In the genomic region with DNA sequence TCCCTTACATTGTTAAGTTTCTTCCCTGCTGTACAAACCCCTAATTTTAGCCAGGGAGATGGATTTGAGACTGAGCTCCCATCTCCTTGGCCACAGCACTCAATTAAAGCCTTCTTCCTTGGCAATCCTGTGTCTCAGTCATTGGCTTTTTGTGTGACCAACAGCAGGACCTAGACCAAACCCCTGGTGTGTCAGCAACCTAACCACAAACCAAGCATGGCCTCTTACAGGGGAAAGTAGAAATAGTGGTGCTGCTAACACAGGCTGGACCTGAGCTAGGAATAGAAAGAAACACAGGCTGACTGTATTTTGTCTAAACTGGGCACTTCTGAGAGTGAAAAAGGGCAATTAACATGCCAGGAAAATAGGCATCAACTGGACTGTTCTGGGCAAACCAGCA, we compare ENCODE assay signal across 1 cellular context.
A peak's percentile ranks its signal among the peaks of the same experiment; 100 is the strongest.
TF ChIP-seq lines count a peak whose summit lies in the region.

No MANE protein-coding gene starts in this region.

TF ChIP-seq in GM12878, 131 proteins besides CTCF, POLR2A, EP300 and RAD21 (continued from another document and continues in another):
- TF ChIP-seq, protein P1, sequence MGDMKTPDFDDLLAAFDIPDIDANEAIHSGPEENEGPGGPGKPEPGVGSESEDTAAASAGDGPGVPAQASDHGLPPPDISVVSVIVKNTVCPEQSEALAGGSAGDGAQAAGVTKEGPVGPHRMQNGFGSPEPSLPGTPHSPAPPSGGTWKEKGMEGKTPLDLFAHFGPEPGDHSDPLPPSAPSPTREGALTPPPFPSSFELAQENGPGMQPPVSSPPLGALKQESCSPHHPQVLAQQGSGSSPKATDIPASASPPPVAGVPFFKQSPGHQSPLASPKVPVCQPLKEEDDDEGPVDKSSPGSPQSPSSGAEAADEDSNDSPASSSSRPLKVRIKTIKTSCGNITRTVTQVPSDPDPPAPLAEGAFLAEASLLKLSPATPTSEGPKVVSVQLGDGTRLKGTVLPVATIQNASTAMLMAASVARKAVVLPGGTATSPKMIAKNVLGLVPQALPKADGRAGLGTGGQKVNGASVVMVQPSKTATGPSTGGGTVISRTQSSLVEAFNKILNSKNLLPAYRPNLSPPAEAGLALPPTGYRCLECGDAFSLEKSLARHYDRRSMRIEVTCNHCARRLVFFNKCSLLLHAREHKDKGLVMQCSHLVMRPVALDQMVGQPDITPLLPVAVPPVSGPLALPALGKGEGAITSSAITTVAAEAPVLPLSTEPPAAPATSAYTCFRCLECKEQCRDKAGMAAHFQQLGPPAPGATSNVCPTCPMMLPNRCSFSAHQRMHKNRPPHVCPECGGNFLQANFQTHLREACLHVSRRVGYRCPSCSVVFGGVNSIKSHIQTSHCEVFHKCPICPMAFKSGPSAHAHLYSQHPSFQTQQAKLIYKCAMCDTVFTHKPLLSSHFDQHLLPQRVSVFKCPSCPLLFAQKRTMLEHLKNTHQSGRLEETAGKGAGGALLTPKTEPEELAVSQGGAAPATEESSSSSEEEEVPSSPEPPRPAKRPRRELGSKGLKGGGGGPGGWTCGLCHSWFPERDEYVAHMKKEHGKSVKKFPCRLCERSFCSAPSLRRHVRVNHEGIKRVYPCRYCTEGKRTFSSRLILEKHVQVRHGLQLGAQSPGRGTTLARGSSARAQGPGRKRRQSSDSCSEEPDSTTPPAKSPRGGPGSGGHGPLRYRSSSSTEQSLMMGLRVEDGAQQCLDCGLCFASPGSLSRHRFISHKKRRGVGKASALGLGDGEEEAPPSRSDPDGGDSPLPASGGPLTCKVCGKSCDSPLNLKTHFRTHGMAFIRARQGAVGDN (IDR thresholded peaks at IDR 0.05) = peak; percentile 65
- TF ChIP-seq, protein P2, sequence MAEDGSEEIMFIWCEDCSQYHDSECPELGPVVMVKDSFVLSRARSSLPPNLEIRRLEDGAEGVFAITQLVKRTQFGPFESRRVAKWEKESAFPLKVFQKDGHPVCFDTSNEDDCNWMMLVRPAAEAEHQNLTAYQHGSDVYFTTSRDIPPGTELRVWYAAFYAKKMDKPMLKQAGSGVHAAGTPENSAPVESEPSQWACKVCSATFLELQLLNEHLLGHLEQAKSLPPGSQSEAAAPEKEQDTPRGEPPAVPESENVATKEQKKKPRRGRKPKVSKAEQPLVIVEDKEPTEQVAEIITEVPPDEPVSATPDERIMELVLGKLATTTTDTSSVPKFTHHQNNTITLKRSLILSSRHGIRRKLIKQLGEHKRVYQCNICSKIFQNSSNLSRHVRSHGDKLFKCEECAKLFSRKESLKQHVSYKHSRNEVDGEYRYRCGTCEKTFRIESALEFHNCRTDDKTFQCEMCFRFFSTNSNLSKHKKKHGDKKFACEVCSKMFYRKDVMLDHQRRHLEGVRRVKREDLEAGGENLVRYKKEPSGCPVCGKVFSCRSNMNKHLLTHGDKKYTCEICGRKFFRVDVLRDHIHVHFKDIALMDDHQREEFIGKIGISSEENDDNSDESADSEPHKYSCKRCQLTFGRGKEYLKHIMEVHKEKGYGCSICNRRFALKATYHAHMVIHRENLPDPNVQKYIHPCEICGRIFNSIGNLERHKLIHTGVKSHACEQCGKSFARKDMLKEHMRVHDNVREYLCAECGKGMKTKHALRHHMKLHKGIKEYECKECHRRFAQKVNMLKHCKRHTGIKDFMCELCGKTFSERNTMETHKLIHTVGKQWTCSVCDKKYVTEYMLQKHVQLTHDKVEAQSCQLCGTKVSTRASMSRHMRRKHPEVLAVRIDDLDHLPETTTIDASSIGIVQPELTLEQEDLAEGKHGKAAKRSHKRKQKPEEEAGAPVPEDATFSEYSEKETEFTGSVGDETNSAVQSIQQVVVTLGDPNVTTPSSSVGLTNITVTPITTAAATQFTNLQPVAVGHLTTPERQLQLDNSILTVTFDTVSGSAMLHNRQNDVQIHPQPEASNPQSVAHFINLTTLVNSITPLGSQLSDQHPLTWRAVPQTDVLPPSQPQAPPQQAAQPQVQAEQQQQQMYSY (CRISPR knock-in tag; IDR thresholded peaks at IDR 0.05) = no peak
- TF ChIP-seq ZZZ3 (IDR thresholded peaks at IDR 0.05; ENCODE audit: control insufficient read depth, insufficient read length, low read depth) (no peak), STAT1 (conservative IDR thresholded peaks at IDR 0.05) (no peak), MEF2A (IDR thresholded peaks at IDR 0.05; ENCODE audit: insufficient read depth, low read depth, low read length) (0 out of 2 replicates have a peak, but pooled peaks have one; percentile 46), MXI1 (IDR thresholded peaks at IDR 0.05; ENCODE audit: low read depth, low read length) (no peak), YY1 (IDR thresholded peaks at IDR 0.05; ENCODE audit: low read depth, low read length) (peak; percentile 79), BHLHE40 (IDR thresholded peaks at IDR 0.05; ENCODE audit: borderline replicate concordance in 1 of 2, low read depth in 2 of 2, low read length in 1 of 2) (peak in 1 of 2 experiments; percentile 42; a peak in 1 of 4 replicates), BACH1 (IDR thresholded peaks at IDR 0.05; ENCODE audit: borderline replicate concordance) (peak; percentile 36; the same call in 1 of the 2 replicates), TCF7 (IDR thresholded peaks at IDR 0.05; ENCODE audit: borderline replicate concordance) (no peak), BMI1 (IDR thresholded peaks at IDR 0.05; ENCODE audit: borderline replicate concordance) (no peak), NR2F1 (conservative IDR thresholded peaks at IDR 0.05) (no peak), NBN (IDR thresholded peaks at IDR 0.05) (no peak), CEBPB (IDR thresholded peaks at IDR 0.05; ENCODE audit: borderline replicate concordance in 1 of 2, low read depth in 2 of 2, low read length in 2 of 2) (no peak), ASH2L (IDR thresholded peaks at IDR 0.05; ENCODE audit: borderline replicate concordance, low read depth) (no peak), HDAC6 (IDR thresholded peaks at IDR 0.05; ENCODE audit: unreplicated experiment) (no peak), RCOR1 (conservative IDR thresholded peaks at IDR 0.05; ENCODE audit: low read depth, low read length) (no peak), FOXM1 (IDR thresholded peaks at IDR 0.05; ENCODE audit: low read depth, low read length) (no peak), FOS (IDR thresholded peaks at IDR 0.05; ENCODE audit: borderline replicate concordance, extremely low read depth, insufficient read length) (no peak), ESRRA (IDR thresholded peaks at IDR 0.05; ENCODE audit: low read length) (no peak), LARP7 (IDR thresholded peaks at IDR 0.05) (no peak), CBX5 (IDR thresholded peaks at IDR 0.05; ENCODE audit: low read depth) (peak; percentile 44; the same call in 1 of the 2 replicates), CREM (IDR thresholded peaks at IDR 0.05; ENCODE audit: low read depth) (peak; percentile 61; the same call in 1 of the 2 replicates), CREB1 (IDR thresholded peaks at IDR 0.05; ENCODE audit: low read depth) (peak; percentile 35; the same call in 1 of the 2 replicates), CHD1 (IDR thresholded peaks at IDR 0.05; ENCODE audit: low read depth, low read length) (no peak), SP1 (IDR thresholded peaks at IDR 0.05; ENCODE audit: low read depth, low read length) (no peak), TARDBP (IDR thresholded peaks at IDR 0.05; ENCODE audit: borderline replicate concordance) (no peak), IKZF2 (IDR thresholded peaks at IDR 0.05) (peak; percentile 70 to 77), NFIC (IDR thresholded peaks at IDR 0.05; ENCODE audit: low read depth, low read length) (0 out of 2 replicates have a peak, but pooled peaks have one; percentile 37), CBFB (IDR thresholded peaks at IDR 0.05; ENCODE audit: low read depth) (peak; percentile 86), PML (IDR thresholded peaks at IDR 0.05; ENCODE audit: low read length) (no peak), GATAD2B (conservative IDR thresholded peaks at IDR 0.05; ENCODE audit: low read depth) (0 out of 2 replicates have a peak, but pooled peaks have one; percentile 53), STAT3 (IDR thresholded peaks at IDR 0.05; ENCODE audit: low read depth, low read length) (no peak), CHD4 (IDR thresholded peaks at IDR 0.05) (no peak)
- TF ChIP-seq, protein P3, sequence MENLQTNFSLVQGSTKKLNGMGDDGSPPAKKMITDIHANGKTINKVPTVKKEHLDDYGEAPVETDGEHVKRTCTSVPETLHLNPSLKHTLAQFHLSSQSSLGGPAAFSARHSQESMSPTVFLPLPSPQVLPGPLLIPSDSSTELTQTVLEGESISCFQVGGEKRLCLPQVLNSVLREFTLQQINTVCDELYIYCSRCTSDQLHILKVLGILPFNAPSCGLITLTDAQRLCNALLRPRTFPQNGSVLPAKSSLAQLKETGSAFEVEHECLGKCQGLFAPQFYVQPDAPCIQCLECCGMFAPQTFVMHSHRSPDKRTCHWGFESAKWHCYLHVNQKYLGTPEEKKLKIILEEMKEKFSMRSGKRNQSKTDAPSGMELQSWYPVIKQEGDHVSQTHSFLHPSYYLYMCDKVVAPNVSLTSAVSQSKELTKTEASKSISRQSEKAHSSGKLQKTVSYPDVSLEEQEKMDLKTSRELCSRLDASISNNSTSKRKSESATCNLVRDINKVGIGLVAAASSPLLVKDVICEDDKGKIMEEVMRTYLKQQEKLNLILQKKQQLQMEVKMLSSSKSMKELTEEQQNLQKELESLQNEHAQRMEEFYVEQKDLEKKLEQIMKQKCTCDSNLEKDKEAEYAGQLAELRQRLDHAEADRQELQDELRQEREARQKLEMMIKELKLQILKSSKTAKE (IDR thresholded peaks at IDR 0.05; ENCODE audit: low read depth, poor library complexity, severe bottlenecking) = peak; percentile 32
- TF ChIP-seq, protein P4, sequence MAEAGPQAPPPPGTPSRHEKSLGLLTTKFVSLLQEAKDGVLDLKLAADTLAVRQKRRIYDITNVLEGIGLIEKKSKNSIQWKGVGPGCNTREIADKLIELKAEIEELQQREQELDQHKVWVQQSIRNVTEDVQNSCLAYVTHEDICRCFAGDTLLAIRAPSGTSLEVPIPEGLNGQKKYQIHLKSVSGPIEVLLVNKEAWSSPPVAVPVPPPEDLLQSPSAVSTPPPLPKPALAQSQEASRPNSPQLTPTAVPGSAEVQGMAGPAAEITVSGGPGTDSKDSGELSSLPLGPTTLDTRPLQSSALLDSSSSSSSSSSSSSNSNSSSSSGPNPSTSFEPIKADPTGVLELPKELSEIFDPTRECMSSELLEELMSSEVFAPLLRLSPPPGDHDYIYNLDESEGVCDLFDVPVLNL (IDR thresholded peaks at IDR 0.05; ENCODE audit: low read depth, low read length) = no peak
- TF ChIP-seq, protein P5, sequence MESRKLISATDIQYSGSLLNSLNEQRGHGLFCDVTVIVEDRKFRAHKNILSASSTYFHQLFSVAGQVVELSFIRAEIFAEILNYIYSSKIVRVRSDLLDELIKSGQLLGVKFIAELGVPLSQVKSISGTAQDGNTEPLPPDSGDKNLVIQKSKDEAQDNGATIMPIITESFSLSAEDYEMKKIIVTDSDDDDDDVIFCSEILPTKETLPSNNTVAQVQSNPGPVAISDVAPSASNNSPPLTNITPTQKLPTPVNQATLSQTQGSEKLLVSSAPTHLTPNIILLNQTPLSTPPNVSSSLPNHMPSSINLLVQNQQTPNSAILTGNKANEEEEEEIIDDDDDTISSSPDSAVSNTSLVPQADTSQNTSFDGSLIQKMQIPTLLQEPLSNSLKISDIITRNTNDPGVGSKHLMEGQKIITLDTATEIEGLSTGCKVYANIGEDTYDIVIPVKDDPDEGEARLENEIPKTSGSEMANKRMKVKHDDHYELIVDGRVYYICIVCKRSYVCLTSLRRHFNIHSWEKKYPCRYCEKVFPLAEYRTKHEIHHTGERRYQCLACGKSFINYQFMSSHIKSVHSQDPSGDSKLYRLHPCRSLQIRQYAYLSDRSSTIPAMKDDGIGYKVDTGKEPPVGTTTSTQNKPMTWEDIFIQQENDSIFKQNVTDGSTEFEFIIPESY (IDR thresholded peaks at IDR 0.05) = no peak
- TF ChIP-seq, protein P6, sequence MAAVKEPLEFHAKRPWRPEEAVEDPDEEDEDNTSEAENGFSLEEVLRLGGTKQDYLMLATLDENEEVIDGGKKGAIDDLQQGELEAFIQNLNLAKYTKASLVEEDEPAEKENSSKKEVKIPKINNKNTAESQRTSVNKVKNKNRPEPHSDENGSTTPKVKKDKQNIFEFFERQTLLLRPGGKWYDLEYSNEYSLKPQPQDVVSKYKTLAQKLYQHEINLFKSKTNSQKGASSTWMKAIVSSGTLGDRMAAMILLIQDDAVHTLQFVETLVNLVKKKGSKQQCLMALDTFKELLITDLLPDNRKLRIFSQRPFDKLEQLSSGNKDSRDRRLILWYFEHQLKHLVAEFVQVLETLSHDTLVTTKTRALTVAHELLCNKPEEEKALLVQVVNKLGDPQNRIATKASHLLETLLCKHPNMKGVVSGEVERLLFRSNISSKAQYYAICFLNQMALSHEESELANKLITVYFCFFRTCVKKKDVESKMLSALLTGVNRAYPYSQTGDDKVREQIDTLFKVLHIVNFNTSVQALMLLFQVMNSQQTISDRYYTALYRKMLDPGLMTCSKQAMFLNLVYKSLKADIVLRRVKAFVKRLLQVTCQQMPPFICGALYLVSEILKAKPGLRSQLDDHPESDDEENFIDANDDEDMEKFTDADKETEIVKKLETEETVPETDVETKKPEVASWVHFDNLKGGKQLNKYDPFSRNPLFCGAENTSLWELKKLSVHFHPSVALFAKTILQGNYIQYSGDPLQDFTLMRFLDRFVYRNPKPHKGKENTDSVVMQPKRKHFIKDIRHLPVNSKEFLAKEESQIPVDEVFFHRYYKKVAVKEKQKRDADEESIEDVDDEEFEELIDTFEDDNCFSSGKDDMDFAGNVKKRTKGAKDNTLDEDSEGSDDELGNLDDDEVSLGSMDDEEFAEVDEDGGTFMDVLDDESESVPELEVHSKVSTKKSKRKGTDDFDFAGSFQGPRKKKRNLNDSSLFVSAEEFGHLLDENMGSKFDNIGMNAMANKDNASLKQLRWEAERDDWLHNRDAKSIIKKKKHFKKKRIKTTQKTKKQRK (IDR thresholded peaks at IDR 0.05; ENCODE audit: low read depth, low read length) = no peak
- TF ChIP-seq, protein P7, sequence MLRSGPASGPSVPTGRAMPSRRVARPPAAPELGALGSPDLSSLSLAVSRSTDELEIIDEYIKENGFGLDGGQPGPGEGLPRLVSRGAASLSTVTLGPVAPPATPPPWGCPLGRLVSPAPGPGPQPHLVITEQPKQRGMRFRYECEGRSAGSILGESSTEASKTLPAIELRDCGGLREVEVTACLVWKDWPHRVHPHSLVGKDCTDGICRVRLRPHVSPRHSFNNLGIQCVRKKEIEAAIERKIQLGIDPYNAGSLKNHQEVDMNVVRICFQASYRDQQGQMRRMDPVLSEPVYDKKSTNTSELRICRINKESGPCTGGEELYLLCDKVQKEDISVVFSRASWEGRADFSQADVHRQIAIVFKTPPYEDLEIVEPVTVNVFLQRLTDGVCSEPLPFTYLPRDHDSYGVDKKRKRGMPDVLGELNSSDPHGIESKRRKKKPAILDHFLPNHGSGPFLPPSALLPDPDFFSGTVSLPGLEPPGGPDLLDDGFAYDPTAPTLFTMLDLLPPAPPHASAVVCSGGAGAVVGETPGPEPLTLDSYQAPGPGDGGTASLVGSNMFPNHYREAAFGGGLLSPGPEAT (IDR thresholded peaks at IDR 0.05; ENCODE audit: low read depth) = peak; percentile 41; the same call in 1 of the 2 replicates
- TF ChIP-seq, protein P8, sequence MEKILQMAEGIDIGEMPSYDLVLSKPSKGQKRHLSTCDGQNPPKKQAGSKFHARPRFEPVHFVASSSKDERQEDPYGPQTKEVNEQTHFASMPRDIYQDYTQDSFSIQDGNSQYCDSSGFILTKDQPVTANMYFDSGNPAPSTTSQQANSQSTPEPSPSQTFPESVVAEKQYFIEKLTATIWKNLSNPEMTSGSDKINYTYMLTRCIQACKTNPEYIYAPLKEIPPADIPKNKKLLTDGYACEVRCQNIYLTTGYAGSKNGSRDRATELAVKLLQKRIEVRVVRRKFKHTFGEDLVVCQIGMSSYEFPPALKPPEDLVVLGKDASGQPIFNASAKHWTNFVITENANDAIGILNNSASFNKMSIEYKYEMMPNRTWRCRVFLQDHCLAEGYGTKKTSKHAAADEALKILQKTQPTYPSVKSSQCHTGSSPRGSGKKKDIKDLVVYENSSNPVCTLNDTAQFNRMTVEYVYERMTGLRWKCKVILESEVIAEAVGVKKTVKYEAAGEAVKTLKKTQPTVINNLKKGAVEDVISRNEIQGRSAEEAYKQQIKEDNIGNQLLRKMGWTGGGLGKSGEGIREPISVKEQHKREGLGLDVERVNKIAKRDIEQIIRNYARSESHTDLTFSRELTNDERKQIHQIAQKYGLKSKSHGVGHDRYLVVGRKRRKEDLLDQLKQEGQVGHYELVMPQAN (conservative IDR thresholded peaks at IDR 0.05) = no peak
